In genomic region chr9:130240410-130241197, GRCh38 we compare ENCODE assay signal across 8 cellular contexts. TPM values are rescaled to one million over a fixed set of nuclear protein-coding genes. Genes with fewer than 3 reads are reported as not detected.
DNase-seq lines count a peak whose midpoint lies in the region; ATAC-seq and TF ChIP-seq lines count a peak whose summit lies in the region.

No MANE protein-coding gene starts in this region.

- peak; percentile 70 for DNase-seq in activated CD8-positive, alpha-beta memory T cell treated with anti-CD3 and anti-CD28 coated beads, Interleukin-2, amount 10 ng/mL, durations not matched to agents 7 days and 5 days
- no peak for DNase-seq in activated CD8-positive, alpha-beta memory T cell treated with anti-CD3 and anti-CD28 coated beads, Interleukin-2, amount 50 U/mL, for 48 hours
- DNase-seq in OCI-M1 (lab: John Stamatoyannopoulos, UW), result peak; percentile 90
- DNase-seq in astrocyte of the spinal cord (ENCODE audit: low read depth, low spot score), result peak; percentile 60
- DNase-seq in iPS DF 19.7 (ENCODE audit: low read depth, low spot score), result peak; percentile 68
- DNase-seq in stimulated activated CD4-positive, alpha-beta T cell treated with anti-CD3 and anti-CD28 coated beads, Interleukin-4, amount 100 ng/mL, for 1 hour, result peak; percentile 21
- DNase-seq in activated T-helper 1 cell treated with anti-CD3 and anti-CD28 coated beads, Interleukin-12 subunit alpha, Interleukin-12 subunit beta, Interleukin-2, Interleukin-4 antibody, amounts not matched to agents 30 ng/mL and 10 ng/mL and 1 ng/mL, durations not matched to agents 14 hours and 24 hours and 36 hours (ENCODE audit: low spot score), result no peak

- H3K9me3 Mint-ChIP-seq in activated CD8-positive, alpha-beta memory T cell treated with anti-CD3 and anti-CD28 coated beads, Interleukin-2, amount 10 ng/mL, durations not matched to agents 7 days and 5 days (ENCODE audit: low read depth), result no peaks in the 10 kb centered on the region
- no peaks in the 10 kb centered on the region for H3K9me3 Mint-ChIP-seq in activated T-helper 1 cell treated with anti-CD3 and anti-CD28 coated beads, Interleukin-12 subunit alpha, Interleukin-12 subunit beta, Interleukin-2, Interleukin-4 antibody, amounts not matched to agents 30 ng/mL and 10 ng/mL and 1 ng/mL, durations not matched to agents 14 hours and 24 hours and 36 hours

- intact Hi-C loops in activated T-helper 1 cell treated with anti-CD3 and anti-CD28 coated beads, Interleukin-12 subunit alpha, Interleukin-12 subunit beta, Interleukin-2, Interleukin-4 antibody, amounts not matched to agents 30 ng/mL and 10 ng/mL and 1 ng/mL, durations not matched to agents 14 hours and 24 hours and 36 hours (cut with micrococcal nuclease), result loop anchor here (5.0 kb wide), 1 partner anchor 403 kb away; the partner anchor contains the start of genes C9orf78 and USP20

- H3K4me3 ChIP-seq in KMS-11 (IDR thresholded peaks at IDR 0.05; ENCODE audit: insufficient read depth, low read depth, low read length), result no peak overlapping the region
- no peak overlapping the region for H3K4me3 ChIP-seq in astrocyte of the spinal cord (ENCODE audit: low read depth, low read length)

- H3K36me3 ChIP-seq in KMS-11 (ENCODE audit: insufficient read depth), result no peaks in the 10 kb centered on the region

- H3K79me2 ChIP-seq in KMS-11 (ENCODE audit: insufficient read depth, low read depth), result no peaks in the 10 kb centered on the region

- CTCF ChIA-PET in activated CD8-positive, alpha-beta memory T cell treated with anti-CD3 and anti-CD28 coated beads, Interleukin-2, amount 10 ng/mL, durations not matched to agents 7 days and 5 days (lab: Charles Lee), result interaction anchor here (1.3 to 9.9 kb wide), 6 partner anchors 12 to 503 kb away, joined by 3 to 197 read pairs (median 5); no protein-coding TSS in a partner anchor

- H2AFZ ChIP-seq in KMS-11 (ENCODE audit: low read depth), result peak overlapping the region; percentile 68

- H3K9ac ChIP-seq in KMS-11, result peak overlapping the region; percentile 26; the same call in 1 of the 2 replicates

- in situ Hi-C loops in astrocyte of the spinal cord (cut with HindIII; ENCODE audit: low sequenced_read_pairs), result no loop called here

- TF ChIP-seq CTCF in KMS-11 (conservative IDR thresholded peaks at IDR 0.05; ENCODE audit: low read depth, low read length), result no peak
- TF ChIP-seq CTCF in astrocyte of the spinal cord (IDR thresholded peaks at IDR 0.05; ENCODE audit: low read depth, low read length), result no peak

- peak overlapping the region; percentile 75 for H3K27ac Mint-ChIP-seq in activated CD8-positive, alpha-beta memory T cell treated with anti-CD3 and anti-CD28 coated beads, Interleukin-2, amount 10 ng/mL, durations not matched to agents 7 days and 5 days
- H3K27ac Mint-ChIP-seq in activated T-helper 1 cell treated with anti-CD3 and anti-CD28 coated beads, Interleukin-12 subunit alpha, Interleukin-12 subunit beta, Interleukin-2, Interleukin-4 antibody, amounts not matched to agents 30 ng/mL and 10 ng/mL and 1 ng/mL, durations not matched to agents 14 hours and 24 hours and 36 hours, result no peak overlapping the region

- no peaks in the 10 kb centered on the region for H3K27me3 ChIP-seq in KMS-11 (ENCODE audit: insufficient read depth, low read depth)

- no peaks in the 10 kb centered on the region for H3K36me3 Mint-ChIP-seq in activated CD8-positive, alpha-beta memory T cell treated with anti-CD3 and anti-CD28 coated beads, Interleukin-2, amount 10 ng/mL, durations not matched to agents 7 days and 5 days
- H3K36me3 Mint-ChIP-seq in activated T-helper 1 cell treated with anti-CD3 and anti-CD28 coated beads, Interleukin-12 subunit alpha, Interleukin-12 subunit beta, Interleukin-2, Interleukin-4 antibody, amounts not matched to agents 30 ng/mL and 10 ng/mL and 1 ng/mL, durations not matched to agents 14 hours and 24 hours and 36 hours (ENCODE audit: low read depth), result no peaks in the 10 kb centered on the region

- H3K4me1 Mint-ChIP-seq in activated CD8-positive, alpha-beta memory T cell treated with anti-CD3 and anti-CD28 coated beads, Interleukin-2, amount 10 ng/mL, durations not matched to agents 7 days and 5 days, result peaks cover 40% of the 10 kb centered on the region
- H3K4me1 Mint-ChIP-seq in activated T-helper 1 cell treated with anti-CD3 and anti-CD28 coated beads, Interleukin-12 subunit alpha, Interleukin-12 subunit beta, Interleukin-2, Interleukin-4 antibody, amounts not matched to agents 30 ng/mL and 10 ng/mL and 1 ng/mL, durations not matched to agents 14 hours and 24 hours and 36 hours (ENCODE audit: low read depth), result peaks cover 29% of the 10 kb centered on the region

- ATAC-seq in activated CD8-positive, alpha-beta memory T cell treated with anti-CD3 and anti-CD28 coated beads, Interleukin-2, amount 10 ng/mL, durations not matched to agents 7 days and 5 days, result peak; percentile 52

- peak overlapping the region; percentile 67 for H3K4me2 ChIP-seq in KMS-11

- H4K20me1 ChIP-seq in KMS-11 (ENCODE audit: insufficient read depth), result no peaks in the 10 kb centered on the region

- peak overlapping the region; percentile 52 for H3K27ac ChIP-seq in KMS-11

- H3K4me1 ChIP-seq in KMS-11 (ENCODE audit: low read depth, poor library complexity, severe bottlenecking), result peaks cover 28% of the 10 kb centered on the region

- no peak overlapping the region for H3K4me3 Mint-ChIP-seq in activated CD8-positive, alpha-beta memory T cell treated with anti-CD3 and anti-CD28 coated beads, Interleukin-2, amount 10 ng/mL, durations not matched to agents 7 days and 5 days
- no peak overlapping the region for H3K4me3 Mint-ChIP-seq in activated T-helper 1 cell treated with anti-CD3 and anti-CD28 coated beads, Interleukin-12 subunit alpha, Interleukin-12 subunit beta, Interleukin-2, Interleukin-4 antibody, amounts not matched to agents 30 ng/mL and 10 ng/mL and 1 ng/mL, durations not matched to agents 14 hours and 24 hours and 36 hours

- H3K27me3 Mint-ChIP-seq in activated CD8-positive, alpha-beta memory T cell treated with anti-CD3 and anti-CD28 coated beads, Interleukin-2, amount 10 ng/mL, durations not matched to agents 7 days and 5 days, result no peaks in the 10 kb centered on the region
- peaks cover 2% of the 10 kb centered on the region for H3K27me3 Mint-ChIP-seq in activated T-helper 1 cell treated with anti-CD3 and anti-CD28 coated beads, Interleukin-12 subunit alpha, Interleukin-12 subunit beta, Interleukin-2, Interleukin-4 antibody, amounts not matched to agents 30 ng/mL and 10 ng/mL and 1 ng/mL, durations not matched to agents 14 hours and 24 hours and 36 hours (ENCODE audit: insufficient read depth)

RNA-seq across cellular contexts. Expression of gene HMCN2, which starts 25.0 kb away (rescaled TPM):
- total RNA-seq in activated CD8-positive, alpha-beta memory T cell treated with anti-CD3 and anti-CD28 coated beads, Interleukin-2, amount 10 ng/mL, durations not matched to agents 7 days and 5 days, result not detected
- not detected in 2 replicates for total RNA-seq in activated T-helper 1 cell treated with anti-CD3 and anti-CD28 coated beads, Interleukin-12 subunit alpha, Interleukin-12 subunit beta, Interleukin-2, Interleukin-4 antibody, amounts not matched to agents 30 ng/mL and 10 ng/mL and 1 ng/mL, durations not matched to agents 14 hours and 24 hours and 36 hours

Comparison
In these comparisons a context has a peak if more than half of its experiments do, and no peak if none do; other contexts are left out.
1. DNase-seq: peak in activated CD8-positive, alpha-beta memory T cell treated with anti-CD3 and anti-CD28 coated beads, Interleukin-2, amount 10 ng/mL, durations not matched to agents 7 days and 5 days (single experiment), OCI-M1 (single experiment), astrocyte of the spinal cord (single experiment), iPS DF 19.7 (single experiment) and stimulated activated CD4-positive, alpha-beta T cell treated with anti-CD3 and anti-CD28 coated beads, Interleukin-4, amount 100 ng/mL, for 1 hour (single experiment); none in activated CD8-positive, alpha-beta memory T cell treated with anti-CD3 and anti-CD28 coated beads, Interleukin-2, amount 50 U/mL, for 48 hours (single experiment) and activated T-helper 1 cell treated with anti-CD3 and anti-CD28 coated beads, Interleukin-12 subunit alpha, Interleukin-12 subunit beta, Interleukin-2, Interleukin-4 antibody, amounts not matched to agents 30 ng/mL and 10 ng/mL and 1 ng/mL, durations not matched to agents 14 hours and 24 hours and 36 hours (single experiment).